Comparison of ENCODE assay signal across 1 cellular context in genomic region chr17:80882323-80882722, GRCh38.
TF ChIP-seq lines count a peak whose summit lies in the region.

No MANE protein-coding gene starts in this region.

TF ChIP-seq in IMR-90, 13 proteins besides CTCF, POLR2A, EP300 and RAD21 (continued from another document):
- TF ChIP-seq RCOR1 (IDR thresholded peaks at IDR 0.05; ENCODE audit: insufficient replicate concordance, low read length) (no peak), CEBPB (IDR thresholded peaks at IDR 0.05; ENCODE audit: low read depth, low read length) (no peak), RFX5 (IDR thresholded peaks at IDR 0.05; ENCODE audit: low read depth, low read length) (no peak), ELK1 (IDR thresholded peaks at IDR 0.05; ENCODE audit: borderline replicate concordance, low read depth, low read length) (no peak), MAFK (IDR thresholded peaks at IDR 0.05; ENCODE audit: low read depth, low read length) (no peak), CHD1 (IDR thresholded peaks at IDR 0.05; ENCODE audit: low read depth, low read length) (no peak), MXI1 (IDR thresholded peaks at IDR 0.05; ENCODE audit: borderline replicate concordance, low read depth, low read length) (no peak)
